In genomic region chr7:111958431-111958830, GRCh38 we compare ENCODE assay signal across 24 cellular contexts.
"Had no signal": no experiment of that assay in that cellular context is flagged by ENCODE, and none has a peak within 500 bp of the region (broad histone marks: within the 10 kb centered on the region; RNA-seq: fewer than 3 reads in every experiment).

No MANE protein-coding gene starts in this region.

- H3K36me3 ChIP-seq: ascending aorta, cardiac muscle cell, pancreas, sigmoid colon, suprapubic skin, tibial nerve had no signal

- ATAC-seq: left lobe of liver; psoas muscle; stimulated activated memory B cell treated with anti-CD40 and anti-IgM and Interleukin-4, amounts not matched to agents 10 μg/mL and 1 μg/mL and 100 μg/mL, for 72 hours; stimulated activated naive CD8-positive, alpha-beta T cell treated with anti-CD3 and anti-CD28 coated beads, Interleukin-15, amount 100 ng/mL, for 72 hours had no signal

- DNase-seq: activated CD4-positive, alpha-beta memory T cell treated with anti-CD3 and anti-CD28 coated beads for 36 hours; activated CD4-positive, alpha-beta T cell treated with anti-CD3 and anti-CD28 coated beads, Interleukin-2, amount 10 ng/mL, durations not matched to agents 24 days and 14 days; activated CD4-positive, CD25-positive, alpha-beta regulatory T cell treated with anti-CD3 and anti-CD28 coated beads, Interleukin-2, amount 50 U/mL, for 72 hours; activated CD8-positive, alpha-beta memory T cell treated with anti-CD3 and anti-CD28 coated beads, Interleukin-2, amount 50 U/mL, for 4 hours; activated gamma-delta T cell; activated naive CD4-positive, alpha-beta T cell treated with anti-CD3 and anti-CD28 coated beads, Interleukin-2, amount 10 ng/mL, durations not matched to agents 7 days and 5 days; activated naive CD8-positive, alpha-beta T cell treated with anti-CD3 and anti-CD28 coated beads, Interleukin-2, amount 10 ng/mL, durations not matched to agents 7 days and 5 days; activated T-cell treated with anti-CD3 and anti-CD28 coated beads, Interleukin-2, amount 50 U/mL, for 1 hour; naive B cell; pancreas; psoas muscle; sigmoid colon; small intestine; stimulated activated CD4-positive, alpha-beta T cell treated with anti-CD3 and anti-CD28 coated beads, Interleukin-4, amount 100 ng/mL, for 24 hours; stimulated activated naive CD8-positive, alpha-beta T cell treated with anti-CD3 and anti-CD28 coated beads, Interleukin-15, amount 100 ng/mL, for 72 hours; T-helper 2 cell had no signal

- H3K9me3 ChIP-seq: ascending aorta, pancreas, psoas muscle, sigmoid colon, suprapubic skin, tibial nerve had no signal

- H3K27ac ChIP-seq: ascending aorta, cardiac muscle cell, pancreas, psoas muscle, sigmoid colon, suprapubic skin, tibial nerve had no signal

- H3K27me3 ChIP-seq: ascending aorta, pancreas, sigmoid colon, suprapubic skin, tibial nerve had no signal

- H3K4me3 ChIP-seq: cardiac muscle cell, lung, pancreas, psoas muscle, sigmoid colon, suprapubic skin, tibial nerve had no signal

- FAIRE-seq: frontal cortex, pancreas, small intestine had no signal

- H3K4me1 ChIP-seq: ascending aorta, pancreas, sigmoid colon had no signal
